18 cellular contexts compared by ENCODE assay signal in genomic region chr1:25304936-25305335, GRCh38. TPM values are rescaled to one million over a fixed set of nuclear protein-coding genes. Genes with fewer than 3 reads are reported as not detected.
"Had no signal": no experiment of that assay in that cellular context is flagged by ENCODE, and none has a peak within 500 bp of the region (broad histone marks: within the 10 kb centered on the region; RNA-seq: fewer than 3 reads in every experiment).

No MANE protein-coding gene starts in this region.

RNA-seq across cellular contexts. Expression of gene RHD, which starts 32.6 kb away (rescaled TPM):
- total RNA-seq: activated CD4-positive, alpha-beta memory T cell treated with anti-CD3 and anti-CD28 coated beads for 36 hours; activated CD4-positive, alpha-beta T cell treated with anti-CD3 and anti-CD28 coated beads for 36 hours; activated CD4-positive, alpha-beta T cell treated with anti-CD3 and anti-CD28 coated beads, Interleukin-2, amount 10 ng/mL, durations not matched to agents 24 days and 14 days; activated CD8-positive, alpha-beta memory T cell treated with anti-CD3 and anti-CD28 coated beads for 36 hours; activated CD8-positive, alpha-beta memory T cell treated with anti-CD3 and anti-CD28 coated beads, Interleukin-2, amount 10 ng/mL, durations not matched to agents 7 days and 5 days; activated naive CD4-positive, alpha-beta T cell treated with anti-CD3 and anti-CD28 coated beads for 36 hours; activated naive CD4-positive, alpha-beta T cell treated with anti-CD3 and anti-CD28 coated beads, Interleukin-2, amount 50 U/mL, for 72 hours; activated naive CD8-positive, alpha-beta T cell treated with anti-CD3 and anti-CD28 coated beads, Interleukin-2, amount 10 ng/mL, durations not matched to agents 7 days and 5 days; activated T-helper 1 cell treated with anti-CD3 and anti-CD28 coated beads, Interleukin-12 subunit alpha, Interleukin-12 subunit beta, Interleukin-2, Interleukin-4 antibody, amounts not matched to agents 30 ng/mL and 10 ng/mL and 1 ng/mL, durations not matched to agents 14 hours and 24 hours and 36 hours; activated T-helper 2 cell treated with anti-CD3 and anti-CD28 coated beads, Interferon-gamma antibody, Interleukin-2, Interleukin-4, amounts not matched to agents 10 μg/mL and 5 μg/mL and 100 μg/mL, durations not matched to agents 14 hours and 24 hours and 36 hours; astrocyte; bronchial epithelial cell; cardiac septum; esophagus muscularis mucosa; fibroblast of lung; fibroblast of villous mesenchyme; gastroesophageal sphincter; glomerular endothelial cell had no signal
- polyA plus RNA-seq: fibroblast of lung had no signal
